Comparison of ENCODE assay signal across 1 cellular context in genomic region chr13:80251403-80251802, GRCh38.
TF ChIP-seq lines count a peak whose summit lies in the region.

No MANE protein-coding gene starts in this region.

TF ChIP-seq in HEK293, 187 proteins besides CTCF, POLR2A, EP300 and RAD21 (continued from another document and continues in another):
- TF ChIP-seq ZBTB8A (tag by site-specific recombination; IDR thresholded peaks at IDR 0.05) (no peak), ZFHX2 (tag by site-specific recombination; conservative IDR thresholded peaks at IDR 0.05) (no peak), ZNF175 (tag by site-specific recombination; IDR thresholded peaks at IDR 0.05) (no peak), ZNF843 (tag by site-specific recombination; IDR thresholded peaks at IDR 0.05) (no peak), ZNF623 (tag by site-specific recombination; IDR thresholded peaks at IDR 0.05) (no peak), ZNF501 (tag by site-specific recombination; IDR thresholded peaks at IDR 0.05) (no peak; the same call in 1 of the 2 replicates), ZXDB (tag by site-specific recombination; IDR thresholded peaks at IDR 0.05) (peak; percentile 39; the same call in 1 of the 2 replicates), ZNF354C (tag by site-specific recombination; IDR thresholded peaks at IDR 0.05; ENCODE audit: borderline replicate concordance, low read depth) (no peak), ZSCAN16 (tag by site-specific recombination; IDR thresholded peaks at IDR 0.05) (no peak), ZEB2 (tag by site-specific recombination; IDR thresholded peaks at IDR 0.05) (0 out of 2 replicates have a peak, but pooled peaks have one; percentile 32), GLIS1 (tag by site-specific recombination; IDR thresholded peaks at IDR 0.05) (no peak), ZNF394 (tag by site-specific recombination; IDR thresholded peaks at IDR 0.05; ENCODE audit: borderline replicate concordance) (no peak), ZNF398 (tag by site-specific recombination; IDR thresholded peaks at IDR 0.05) (no peak), ZNF350 (tag by site-specific recombination; IDR thresholded peaks at IDR 0.05) (no peak), GLIS2 (tag by site-specific recombination; IDR thresholded peaks at IDR 0.05) (no peak), ZNF324 (tag by site-specific recombination; IDR thresholded peaks at IDR 0.05) (no peak), ZBTB26 (tag by site-specific recombination; optimal IDR thresholded peaks at IDR 0.05) (no peak), PRDM10 (tag by site-specific recombination; IDR thresholded peaks at IDR 0.05) (peak; percentile 86), KLF10 (tag by site-specific recombination; IDR thresholded peaks at IDR 0.05) (peak; percentile 40; the same call in 1 of the 2 replicates), BCL11B (tag by site-specific recombination; IDR thresholded peaks at IDR 0.05; ENCODE audit: low read depth) (no peak), ZNF112 (tag by site-specific recombination; IDR thresholded peaks at IDR 0.05) (no peak), ZNF544 (tag by site-specific recombination; IDR thresholded peaks at IDR 0.05) (peak; percentile 81), ZNF223 (tag by site-specific recombination; IDR thresholded peaks at IDR 0.05) (no peak), ZBTB20 (tag by site-specific recombination; IDR thresholded peaks at IDR 0.05) (no peak), ZBTB6 (tag by site-specific recombination; IDR thresholded peaks at IDR 0.05) (no peak), ZNF18 (tag by site-specific recombination; IDR thresholded peaks at IDR 0.05) (0 out of 2 replicates have a peak, but pooled peaks have one; percentile 17), ZNF169 (tag by site-specific recombination; IDR thresholded peaks at IDR 0.05) (no peak), PRDM1 (tag by site-specific recombination; IDR thresholded peaks at IDR 0.05) (peak; percentile 47; the same call in 1 of the 2 replicates), MEIS1 (CRISPR knock-in tag; IDR thresholded peaks at IDR 0.05; ENCODE audit: borderline replicate concordance) (no peak), ZNF121 (tag by site-specific recombination; IDR thresholded peaks at IDR 0.05) (no peak), ZNF155 (tag by site-specific recombination; IDR thresholded peaks at IDR 0.05) (no peak), ZNF677 (tag by site-specific recombination; IDR thresholded peaks at IDR 0.05) (0 out of 2 replicates have a peak, but pooled peaks have one; percentile 22), ZNF776 (tag by site-specific recombination; IDR thresholded peaks at IDR 0.05; ENCODE audit: borderline replicate concordance) (no peak), ATF2 (tag by site-specific recombination; IDR thresholded peaks at IDR 0.05; ENCODE audit: low read depth) (no peak), ZNF785 (tag by site-specific recombination; IDR thresholded peaks at IDR 0.05) (no peak), EGR2 (tag by site-specific recombination; IDR thresholded peaks at IDR 0.05; ENCODE audit: low read depth) (no peak), SALL2 (tag by site-specific recombination; IDR thresholded peaks at IDR 0.05; ENCODE audit: borderline replicate concordance) (no peak)
- TF ChIP-seq, protein P1, sequence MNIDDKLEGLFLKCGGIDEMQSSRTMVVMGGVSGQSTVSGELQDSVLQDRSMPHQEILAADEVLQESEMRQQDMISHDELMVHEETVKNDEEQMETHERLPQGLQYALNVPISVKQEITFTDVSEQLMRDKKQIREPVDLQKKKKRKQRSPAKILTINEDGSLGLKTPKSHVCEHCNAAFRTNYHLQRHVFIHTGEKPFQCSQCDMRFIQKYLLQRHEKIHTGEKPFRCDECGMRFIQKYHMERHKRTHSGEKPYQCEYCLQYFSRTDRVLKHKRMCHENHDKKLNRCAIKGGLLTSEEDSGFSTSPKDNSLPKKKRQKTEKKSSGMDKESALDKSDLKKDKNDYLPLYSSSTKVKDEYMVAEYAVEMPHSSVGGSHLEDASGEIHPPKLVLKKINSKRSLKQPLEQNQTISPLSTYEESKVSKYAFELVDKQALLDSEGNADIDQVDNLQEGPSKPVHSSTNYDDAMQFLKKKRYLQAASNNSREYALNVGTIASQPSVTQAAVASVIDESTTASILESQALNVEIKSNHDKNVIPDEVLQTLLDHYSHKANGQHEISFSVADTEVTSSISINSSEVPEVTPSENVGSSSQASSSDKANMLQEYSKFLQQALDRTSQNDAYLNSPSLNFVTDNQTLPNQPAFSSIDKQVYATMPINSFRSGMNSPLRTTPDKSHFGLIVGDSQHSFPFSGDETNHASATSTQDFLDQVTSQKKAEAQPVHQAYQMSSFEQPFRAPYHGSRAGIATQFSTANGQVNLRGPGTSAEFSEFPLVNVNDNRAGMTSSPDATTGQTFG (tag by site-specific recombination; IDR thresholded peaks at IDR 0.05; ENCODE audit: borderline replicate concordance) = no peak
- TF ChIP-seq, protein P2, sequence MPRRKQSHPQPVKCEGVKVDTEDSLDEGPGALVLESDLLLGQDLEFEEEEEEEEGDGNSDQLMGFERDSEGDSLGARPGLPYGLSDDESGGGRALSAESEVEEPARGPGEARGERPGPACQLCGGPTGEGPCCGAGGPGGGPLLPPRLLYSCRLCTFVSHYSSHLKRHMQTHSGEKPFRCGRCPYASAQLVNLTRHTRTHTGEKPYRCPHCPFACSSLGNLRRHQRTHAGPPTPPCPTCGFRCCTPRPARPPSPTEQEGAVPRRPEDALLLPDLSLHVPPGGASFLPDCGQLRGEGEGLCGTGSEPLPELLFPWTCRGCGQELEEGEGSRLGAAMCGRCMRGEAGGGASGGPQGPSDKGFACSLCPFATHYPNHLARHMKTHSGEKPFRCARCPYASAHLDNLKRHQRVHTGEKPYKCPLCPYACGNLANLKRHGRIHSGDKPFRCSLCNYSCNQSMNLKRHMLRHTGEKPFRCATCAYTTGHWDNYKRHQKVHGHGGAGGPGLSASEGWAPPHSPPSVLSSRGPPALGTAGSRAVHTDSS (tag by site-specific recombination; IDR thresholded peaks at IDR 0.05) = no peak
- TF ChIP-seq, protein P3, sequence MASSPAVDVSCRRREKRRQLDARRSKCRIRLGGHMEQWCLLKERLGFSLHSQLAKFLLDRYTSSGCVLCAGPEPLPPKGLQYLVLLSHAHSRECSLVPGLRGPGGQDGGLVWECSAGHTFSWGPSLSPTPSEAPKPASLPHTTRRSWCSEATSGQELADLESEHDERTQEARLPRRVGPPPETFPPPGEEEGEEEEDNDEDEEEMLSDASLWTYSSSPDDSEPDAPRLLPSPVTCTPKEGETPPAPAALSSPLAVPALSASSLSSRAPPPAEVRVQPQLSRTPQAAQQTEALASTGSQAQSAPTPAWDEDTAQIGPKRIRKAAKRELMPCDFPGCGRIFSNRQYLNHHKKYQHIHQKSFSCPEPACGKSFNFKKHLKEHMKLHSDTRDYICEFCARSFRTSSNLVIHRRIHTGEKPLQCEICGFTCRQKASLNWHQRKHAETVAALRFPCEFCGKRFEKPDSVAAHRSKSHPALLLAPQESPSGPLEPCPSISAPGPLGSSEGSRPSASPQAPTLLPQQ (tag by site-specific recombination; IDR thresholded peaks at IDR 0.05) = 0 out of 2 replicates have a peak, but pooled peaks have one; percentile 20
- TF ChIP-seq, protein P4, sequence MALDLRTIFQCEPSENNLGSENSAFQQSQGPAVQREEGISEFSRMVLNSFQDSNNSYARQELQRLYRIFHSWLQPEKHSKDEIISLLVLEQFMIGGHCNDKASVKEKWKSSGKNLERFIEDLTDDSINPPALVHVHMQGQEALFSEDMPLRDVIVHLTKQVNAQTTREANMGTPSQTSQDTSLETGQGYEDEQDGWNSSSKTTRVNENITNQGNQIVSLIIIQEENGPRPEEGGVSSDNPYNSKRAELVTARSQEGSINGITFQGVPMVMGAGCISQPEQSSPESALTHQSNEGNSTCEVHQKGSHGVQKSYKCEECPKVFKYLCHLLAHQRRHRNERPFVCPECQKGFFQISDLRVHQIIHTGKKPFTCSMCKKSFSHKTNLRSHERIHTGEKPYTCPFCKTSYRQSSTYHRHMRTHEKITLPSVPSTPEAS (tag by site-specific recombination; IDR thresholded peaks at IDR 0.05) = no peak
- TF ChIP-seq, protein P5, sequence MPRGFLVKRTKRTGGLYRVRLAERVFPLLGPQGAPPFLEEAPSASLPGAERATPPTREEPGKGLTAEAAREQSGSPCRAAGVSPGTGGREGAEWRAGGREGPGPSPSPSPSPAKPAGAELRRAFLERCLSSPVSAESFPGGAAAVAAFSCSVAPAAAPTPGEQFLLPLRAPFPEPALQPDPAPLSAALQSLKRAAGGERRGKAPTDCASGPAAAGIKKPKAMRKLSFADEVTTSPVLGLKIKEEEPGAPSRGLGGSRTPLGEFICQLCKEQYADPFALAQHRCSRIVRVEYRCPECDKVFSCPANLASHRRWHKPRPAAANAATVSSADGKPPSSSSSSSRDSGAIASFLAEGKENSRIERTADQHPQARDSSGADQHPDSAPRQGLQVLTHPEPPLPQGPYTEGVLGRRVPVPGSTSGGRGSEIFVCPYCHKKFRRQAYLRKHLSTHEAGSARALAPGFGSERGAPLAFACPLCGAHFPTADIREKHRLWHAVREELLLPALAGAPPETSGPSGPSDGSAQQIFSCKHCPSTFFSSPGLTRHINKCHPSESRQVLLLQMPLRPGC (tag by site-specific recombination; IDR thresholded peaks at IDR 0.05) = no peak
